Comparison of ENCODE assay signal across 8 cellular contexts in genomic region chr2:40997362-40997761, GRCh38.
"Had no signal": no experiment of that assay in that cellular context is flagged by ENCODE, and none has a peak within 500 bp of the region (broad histone marks: within the 10 kb centered on the region; RNA-seq: fewer than 3 reads in every experiment).

No MANE protein-coding gene starts in this region.

- H3K4me3 ChIP-seq: GM12878 had no signal

- ATAC-seq: GM12878 had no signal

- DNase-seq: GDM1, GF-D8 had no signal

- FAIRE-seq: G401.6, GM12878, GM12891, GM12892, GM18507, GM19239 had no signal
